Comparison of ENCODE assay signal across 29 cellular contexts in genomic region chr15:78205337-78205736, GRCh38. TPM values are rescaled to one million over a fixed set of nuclear protein-coding genes. Genes with fewer than 3 reads are reported as not detected.
A peak's percentile ranks its signal among the peaks of the same experiment; 100 is the strongest.
DNase-seq lines count a peak whose midpoint lies in the region; ATAC-seq and TF ChIP-seq lines count a peak whose summit lies in the region.
"Had no signal": no experiment of that assay in that cellular context is flagged by ENCODE, and none has a peak within 500 bp of the region (broad histone marks: within the 10 kb centered on the region; RNA-seq: fewer than 3 reads in every experiment).

No MANE protein-coding gene starts in this region.

- H3K36me3 Mint-ChIP-seq in activated CD4-positive, alpha-beta T cell treated with anti-CD3 and anti-CD28 coated beads, Interleukin-2, amount 10 ng/mL, durations not matched to agents 7 days and 5 days (ENCODE audit: low read depth): no peaks in the 10 kb centered on the region
- no peaks in the 10 kb centered on the region for H3K36me3 Mint-ChIP-seq in T-helper 2 cell treated with Interferon-gamma antibody and Interleukin-4, amounts not matched to agents 5 μg/mL and 100 μg/mL, for 36 hours (ENCODE audit: low read depth)
- H3K36me3 Mint-ChIP-seq: brain, memory B cell, WTC11 had no signal

- CTCF ChIA-PET in activated CD4-positive, alpha-beta T cell treated with anti-CD3 and anti-CD28 coated beads, Interleukin-2, amount 10 ng/mL, durations not matched to agents 7 days and 5 days (lab: Charles Lee): interaction anchor here (0.5 to 2.8 kb wide), 10 partner anchors 10 to 295 kb away, joined by 3 to 12 read pairs (median 3); partner anchors contain the start of gene CIB2

- intact Hi-C loops in gastrocnemius medialis (cut with DNase I; ENCODE audit: low total_unique reads): no loop called here
- intact Hi-C loops in tibial artery (cut with DNase I; ENCODE audit: low total_unique reads): no loop called here

- H3K4me3 ChIP-seq in gastrocnemius medialis (no peak overlapping the region), tibial artery (no peak overlapping the region)
- H3K4me3 ChIP-seq: GM23338, vagina had no signal

- ATAC-seq in gastrocnemius medialis (no peak), HG02571 (IDR thresholded peaks at IDR 0.05; ENCODE audit: unreplicated experiment) (no peak)
- ATAC-seq: GM23338; left colon; stimulated activated naive CD8-positive, alpha-beta T cell treated with anti-CD3 and anti-CD28 coated beads, Interleukin-15, Interleukin-2, amounts not matched to agents 100 U/mL and 50 U/mL, for 24 hours had no signal

- in situ Hi-C loops in gastrocnemius medialis (cut with MboI; ENCODE audit: low sequenced_read_pairs in 4 of 4): no loop called here

- H3K27ac Mint-ChIP-seq in activated CD4-positive, alpha-beta T cell treated with anti-CD3 and anti-CD28 coated beads, Interleukin-2, amount 10 ng/mL, durations not matched to agents 7 days and 5 days: no peak overlapping the region
- H3K27ac Mint-ChIP-seq in T-helper 2 cell treated with Interferon-gamma antibody and Interleukin-4, amounts not matched to agents 5 μg/mL and 100 μg/mL, for 36 hours: no peak overlapping the region
- H3K27ac Mint-ChIP-seq: activated naive CD4-positive, alpha-beta T cell treated with anti-CD3 and anti-CD28 coated beads for 36 hours; activated T-helper 1 cell treated with anti-CD3 and anti-CD28 coated beads, Interleukin-12 subunit alpha, Interleukin-12 subunit beta, Interleukin-2, Interleukin-4 antibody, amounts not matched to agents 30 ng/mL and 10 ng/mL and 1 ng/mL, durations not matched to agents 14 hours and 24 hours and 36 hours; CD4-positive, alpha-beta T cell; GM23338; memory B cell; WTC11 had no signal

- H3K4me3 Mint-ChIP-seq in activated CD4-positive, alpha-beta T cell treated with anti-CD3 and anti-CD28 coated beads, Interleukin-2, amount 10 ng/mL, durations not matched to agents 7 days and 5 days: no peak overlapping the region
- no peak overlapping the region for H3K4me3 Mint-ChIP-seq in T-helper 2 cell treated with Interferon-gamma antibody and Interleukin-4, amounts not matched to agents 5 μg/mL and 100 μg/mL, for 36 hours
- H3K4me3 Mint-ChIP-seq: activated naive CD4-positive, alpha-beta T cell treated with anti-CD3 and anti-CD28 coated beads for 36 hours; activated T-helper 1 cell treated with anti-CD3 and anti-CD28 coated beads, Interleukin-12 subunit alpha, Interleukin-12 subunit beta, Interleukin-2, Interleukin-4 antibody, amounts not matched to agents 30 ng/mL and 10 ng/mL and 1 ng/mL, durations not matched to agents 14 hours and 24 hours and 36 hours; brain; CD4-positive, alpha-beta T cell; GM23338; memory B cell; WTC11 had no signal

- H3K27me3 Mint-ChIP-seq in activated CD4-positive, alpha-beta T cell treated with anti-CD3 and anti-CD28 coated beads, Interleukin-2, amount 10 ng/mL, durations not matched to agents 7 days and 5 days: peaks cover 2% of the 10 kb centered on the region
- no peaks in the 10 kb centered on the region for H3K27me3 Mint-ChIP-seq in T-helper 2 cell treated with Interferon-gamma antibody and Interleukin-4, amounts not matched to agents 5 μg/mL and 100 μg/mL, for 36 hours (ENCODE audit: low read depth)
- H3K27me3 Mint-ChIP-seq: CD4-positive, alpha-beta T cell had no signal

- H3K9me3 Mint-ChIP-seq in activated CD4-positive, alpha-beta T cell treated with anti-CD3 and anti-CD28 coated beads, Interleukin-2, amount 10 ng/mL, durations not matched to agents 7 days and 5 days: no peaks in the 10 kb centered on the region
- H3K9me3 Mint-ChIP-seq in T-helper 2 cell treated with Interferon-gamma antibody and Interleukin-4, amounts not matched to agents 5 μg/mL and 100 μg/mL, for 36 hours: no peaks in the 10 kb centered on the region
- H3K9me3 Mint-ChIP-seq: activated naive CD4-positive, alpha-beta T cell treated with anti-CD3 and anti-CD28 coated beads for 36 hours; activated T-helper 1 cell treated with anti-CD3 and anti-CD28 coated beads, Interleukin-12 subunit alpha, Interleukin-12 subunit beta, Interleukin-2, Interleukin-4 antibody, amounts not matched to agents 30 ng/mL and 10 ng/mL and 1 ng/mL, durations not matched to agents 14 hours and 24 hours and 36 hours; brain; CD4-positive, alpha-beta T cell; GM23338; memory B cell; WTC11 had no signal

- POLR2A ChIA-PET in activated CD4-positive, alpha-beta T cell treated with anti-CD3 and anti-CD28 coated beads, Interleukin-2, amount 10 ng/mL, durations not matched to agents 7 days and 5 days (lab: Charles Lee): no interaction called here

- peaks cover 55 to 60% of the 10 kb centered on the region in 2 donors for H3K4me1 ChIP-seq in gastrocnemius medialis
- peaks cover 0 to 7% (median 0%) of the 10 kb centered on the region in 4 donors for H3K4me1 ChIP-seq in tibial artery

- no peak for TF ChIP-seq POLR2A in gastrocnemius medialis (IDR thresholded peaks at IDR 0.05)

- TF ChIP-seq CTCF in gastrocnemius medialis (IDR thresholded peaks at IDR 0.05 in 4 of 5, conservative IDR thresholded peaks at IDR 0.05 in 1 of 5) (no peak), tibial artery (IDR thresholded peaks at IDR 0.05) (no peak)

- H3K27me3 ChIP-seq in layer of hippocampus (ENCODE audit: control insufficient read depth, insufficient read depth, low read length): no peaks in the 10 kb centered on the region
- no peaks in the 10 kb centered on the region for H3K27me3 ChIP-seq in gastrocnemius medialis
- H3K27me3 ChIP-seq in tibial artery: no peaks in the 10 kb centered on the region
- H3K27me3 ChIP-seq: vagina had no signal

- no peaks in the 10 kb centered on the region for H3K9me3 ChIP-seq in gastrocnemius medialis
- H3K9me3 ChIP-seq in tibial artery: no peaks in the 10 kb centered on the region
- H3K9me3 ChIP-seq: vagina had no signal

- H3K4me1 Mint-ChIP-seq in activated CD4-positive, alpha-beta T cell treated with anti-CD3 and anti-CD28 coated beads, Interleukin-2, amount 10 ng/mL, durations not matched to agents 7 days and 5 days: no peaks in the 10 kb centered on the region
- H3K4me1 Mint-ChIP-seq in T-helper 2 cell treated with Interferon-gamma antibody and Interleukin-4, amounts not matched to agents 5 μg/mL and 100 μg/mL, for 36 hours (ENCODE audit: low read depth): no peaks in the 10 kb centered on the region
- H3K4me1 Mint-ChIP-seq: memory B cell had no signal

- peak; percentile 0 for DNase-seq in activated CD4-positive, alpha-beta T cell treated with anti-CD3 and anti-CD28 coated beads, Interleukin-2, amount 10 ng/mL, durations not matched to agents 7 days and 5 days
- no peak for DNase-seq in activated CD4-positive, alpha-beta T cell treated with anti-CD3 and anti-CD28 coated beads for 4 hours
- DNase-seq in D341Med (ENCODE audit: low spot score): peak; percentile 4
- no peak for DNase-seq in gastrocnemius medialis
- DNase-seq in tibial artery: no peak
- DNase-seq in T-helper 2 cell treated with Interferon-gamma antibody and Interleukin-4, amounts not matched to agents 5 μg/mL and 100 μg/mL, for 36 hours (ENCODE audit: low spot score): no peak
- DNase-seq: activated CD4-positive, alpha-beta T cell treated with anti-CD3 and anti-CD28 coated beads, Interleukin-2, amount 50 U/mL, for 4 hours; activated CD8-positive, alpha-beta memory T cell treated with anti-CD3 and anti-CD28 coated beads, Interleukin-2, amount 50 U/mL, for 48 hours; activated naive CD4-positive, alpha-beta T cell treated with anti-CD3 and anti-CD28 coated beads for 36 hours; CD4-positive, alpha-beta T cell; IMR-90; left colon; MV-4-11; NCI-H146; SHP77 treated with DMSO at 0.1 percent for 48 hours; small intestine; stimulated activated naive CD8-positive, alpha-beta T cell treated with anti-CD3 and anti-CD28 coated beads, Interleukin-15, Interleukin-2, amounts not matched to agents 100 U/mL and 50 U/mL, for 24 hours; SW 1271; T-helper 9 cell had no signal

- H3K27ac ChIP-seq in layer of hippocampus (ENCODE audit: low read depth, low read length): peak overlapping the region; percentile 92
- H3K27ac ChIP-seq in gastrocnemius medialis: peak overlapping the region; percentile 71 to 80 (median 78)
- H3K27ac ChIP-seq in tibial artery: no peak overlapping the region

- H3K36me3 ChIP-seq in gastrocnemius medialis (no peaks in the 10 kb centered on the region), tibial artery (no peaks in the 10 kb centered on the region)
- H3K36me3 ChIP-seq: vagina had no signal

RNA-seq across cellular contexts. Expression of gene ACSBG1, which starts 29.0 kb away (rescaled TPM):
- total RNA-seq in activated CD4-positive, alpha-beta T cell treated with anti-CD3 and anti-CD28 coated beads, Interleukin-2, amount 10 ng/mL, durations not matched to agents 7 days and 5 days: not detected
- 1 to 10 TPM in 1 of 4 donors, not detected in 3; 1.9 TPM for total RNA-seq in gastrocnemius medialis
- total RNA-seq: A172; activated naive CD4-positive, alpha-beta T cell treated with anti-CD3 and anti-CD28 coated beads for 36 hours; chondrocyte; IMR-90 had no signal

RNA-seq across cellular contexts. Expression of gene IDH3A, which starts 56.2 kb away (rescaled TPM):
- total RNA-seq in activated CD4-positive, alpha-beta T cell treated with anti-CD3 and anti-CD28 coated beads, Interleukin-2, amount 10 ng/mL, durations not matched to agents 7 days and 5 days: 10 to 100 TPM; 65.1 to 71.2 TPM
- 100 to 1,000 TPM; 133 to 202 (median 168) TPM for total RNA-seq in gastrocnemius medialis

RNA-seq across cellular contexts. Expression of gene DNAJA4, which starts 59.0 kb away (rescaled TPM):
- 10 to 100 TPM; 28.5 to 31.2 TPM for total RNA-seq in activated CD4-positive, alpha-beta T cell treated with anti-CD3 and anti-CD28 coated beads, Interleukin-2, amount 10 ng/mL, durations not matched to agents 7 days and 5 days
- total RNA-seq in gastrocnemius medialis: 100 to 1,000 TPM in 1 of 4 donors, 10 to 100 TPM in 3; 13.7 to 120 (median 37.8) TPM
- total RNA-seq: A172 had no signal

Comparison
In these comparisons a context has a peak if more than half of its experiments do, and no peak if none do; other contexts are left out.
1. DNase-seq: peak in activated CD4-positive, alpha-beta T cell treated with anti-CD3 and anti-CD28 coated beads, Interleukin-2, amount 10 ng/mL, durations not matched to agents 7 days and 5 days (single experiment) and D341Med (single experiment); none in activated CD4-positive, alpha-beta T cell treated with anti-CD3 and anti-CD28 coated beads for 4 hours (0 of 2), gastrocnemius medialis (0 of 2), tibial artery (0 of 2) and T-helper 2 cell treated with Interferon-gamma antibody and Interleukin-4, amounts not matched to agents 5 μg/mL and 100 μg/mL, for 36 hours (single experiment).
2. H3K27ac ChIP-seq: peak in layer of hippocampus (single experiment) and gastrocnemius medialis (4 of 4); none in tibial artery (0 of 2).